Comparison of ENCODE assay signal across 20 cellular contexts in genomic region chr19:40489882-40490230, GRCh38. TPM values are rescaled to one million over a fixed set of nuclear protein-coding genes. Genes with fewer than 3 reads are reported as not detected.
"Had no signal": no experiment of that assay in that cellular context is flagged by ENCODE, and none has a peak within 500 bp of the region (broad histone marks: within the 10 kb centered on the region; RNA-seq: fewer than 3 reads in every experiment).

No MANE protein-coding gene starts in this region.

- H3K27ac Mint-ChIP-seq: endodermal cell; nephron progenitor cell; stimulated activated memory B cell treated with anti-CD40 and anti-IgM and Interleukin-4, amounts not matched to agents 10 μg/mL and 1 μg/mL and 100 μg/mL, for 72 hours; stimulated activated naive CD8-positive, alpha-beta T cell treated with anti-CD3 and anti-CD28 coated beads, Interleukin-15, Interleukin-2, amounts not matched to agents 100 ng/mL and 50 ng/mL, for 24 hours had no signal

- H3K36me3 ChIP-seq: neutrophil, spleen, upper lobe of right lung had no signal

- H3K9me3 Mint-ChIP-seq: naive thymus-derived CD4-positive, alpha-beta T cell; stimulated activated memory B cell treated with anti-CD40 and anti-IgM and Interleukin-4, amounts not matched to agents 10 μg/mL and 1 μg/mL and 100 μg/mL, for 72 hours; stimulated activated naive CD8-positive, alpha-beta T cell treated with anti-CD3 and anti-CD28 coated beads, Interleukin-15, Interleukin-2, amounts not matched to agents 100 ng/mL and 50 ng/mL, for 24 hours had no signal

- H3K4me1 ChIP-seq: upper lobe of right lung had no signal

- H3K36me3 Mint-ChIP-seq: stimulated activated memory B cell treated with anti-CD40 and anti-IgM and Interleukin-4, amounts not matched to agents 10 μg/mL and 1 μg/mL and 100 μg/mL, for 72 hours had no signal

- H3K4me2 ChIP-seq: hepatocyte had no signal

- H3K27ac ChIP-seq: hepatocyte, neutrophil, spleen, tibial nerve, upper lobe of right lung had no signal

- H2AFZ ChIP-seq: hepatocyte had no signal

- FAIRE-seq: colon, endothelial cell of umbilical vein, islet of Langerhans had no signal

- H3K4me3 ChIP-seq: hepatocyte, spleen, tibial nerve, upper lobe of right lung had no signal

- DNase-seq: dermis blood vessel endothelial cell; foreskin melanocyte; head of caudate nucleus; mammary epithelial cell; naive thymus-derived CD4-positive, alpha-beta T cell; nephron progenitor cell; spleen; stimulated activated CD4-positive, alpha-beta T cell treated with anti-CD3 and anti-CD28 coated beads, Interleukin-1b, Interleukin-23, amount 100 ng/mL, for 48 hours; stimulated activated CD4-positive, alpha-beta T cell treated with anti-CD3 and anti-CD28 coated beads, Interleukin-4, amount 100 ng/mL, for 24 hours; upper lobe of right lung had no signal

- H3K9me3 ChIP-seq: neutrophil, spleen, tibial nerve, upper lobe of right lung had no signal

- H3K79me2 ChIP-seq: hepatocyte had no signal

- ATAC-seq: left lobe of liver; naive thymus-derived CD4-positive, alpha-beta T cell; stimulated activated memory B cell treated with anti-CD40 and anti-IgM and Interleukin-4, amounts not matched to agents 10 μg/mL and 1 μg/mL and 100 μg/mL, for 72 hours had no signal

- H3K4me3 Mint-ChIP-seq: endodermal cell; nephron progenitor cell; stimulated activated memory B cell treated with anti-CD40 and anti-IgM and Interleukin-4, amounts not matched to agents 10 μg/mL and 1 μg/mL and 100 μg/mL, for 72 hours; stimulated activated naive CD8-positive, alpha-beta T cell treated with anti-CD3 and anti-CD28 coated beads, Interleukin-15, Interleukin-2, amounts not matched to agents 100 ng/mL and 50 ng/mL, for 24 hours had no signal

- H3K4me1 Mint-ChIP-seq: endodermal cell had no signal

RNA-seq across cellular contexts. Expression of gene SPTBN4, which starts 23.1 kb away (rescaled TPM):
- total RNA-seq: endothelial cell of umbilical vein had no signal
